27 cellular contexts compared by ENCODE assay signal in genomic region chr9:40909821-40910220, GRCh38.
"Had no signal": no experiment of that assay in that cellular context is flagged by ENCODE, and none has a peak within 500 bp of the region (broad histone marks: within the 10 kb centered on the region; RNA-seq: fewer than 3 reads in every experiment).

No MANE protein-coding gene starts in this region.

- H3K36me3 ChIP-seq: brain microvascular endothelial cell had no signal

- H3K27me3 Mint-ChIP-seq: activated CD4-positive, alpha-beta memory T cell treated with anti-CD3 and anti-CD28 coated beads, Interleukin-2, amount 10 ng/mL, durations not matched to agents 7 days and 5 days; activated CD4-positive, alpha-beta T cell treated with anti-CD3 and anti-CD28 coated beads, Interleukin-2, amount 10 ng/mL, durations not matched to agents 7 days and 5 days had no signal

- H3K4me3 Mint-ChIP-seq: activated CD4-positive, alpha-beta memory T cell treated with anti-CD3 and anti-CD28 coated beads, Interleukin-2, amount 10 ng/mL, durations not matched to agents 7 days and 5 days; activated CD4-positive, alpha-beta T cell treated with anti-CD3 and anti-CD28 coated beads, Interleukin-2, amount 10 ng/mL, durations not matched to agents 7 days and 5 days; activated naive CD8-positive, alpha-beta T cell; activated T-cell treated with anti-CD3 and anti-CD28 coated beads, Interleukin-2, amount 50 U/mL, for 4 hours; activated T-helper 17 cell treated with anti-CD3 and anti-CD28 coated beads, Interleukin-2, amount 50 U/mL, for 72 hours; endodermal cell; WTC11 had no signal

- H3K27me3 ChIP-seq: brain microvascular endothelial cell had no signal

- H3K27ac ChIP-seq: brain microvascular endothelial cell, VCaP had no signal

- DNase-seq: activated CD4-positive, alpha-beta memory T cell treated with anti-CD3 and anti-CD28 coated beads, Interleukin-2, amount 10 ng/mL, durations not matched to agents 7 days and 5 days; activated CD4-positive, alpha-beta T cell treated with anti-CD3 and anti-CD28 coated beads for 1 hour; activated CD4-positive, alpha-beta T cell treated with anti-CD3 and anti-CD28 coated beads for 4 hours; activated CD4-positive, alpha-beta T cell treated with anti-CD3 and anti-CD28 coated beads, Interleukin-2, amount 10 ng/mL, durations not matched to agents 7 days and 5 days; activated CD4-positive, alpha-beta T cell treated with anti-CD3 and anti-CD28 coated beads, Interleukin-2, amount 50 U/mL, for 4 hours; activated CD8-positive, alpha-beta memory T cell treated with anti-CD3 and anti-CD28 coated beads, Interleukin-2, amount 50 U/mL, for 48 hours; activated effector memory CD4-positive, alpha-beta T cell treated with Interleukin-2 at 50 U/mL for 16 hours; activated gamma-delta T cell treated with Interleukin-2 at 50 U/mL for 16 hours; activated naive CD4-positive, alpha-beta T cell treated with anti-CD3 and anti-CD28 coated beads, Interleukin-2, amount 50 U/mL, for 16 hours; activated naive CD4-positive, alpha-beta T cell treated with Interleukin-2 at 50 U/mL for 16 hours; activated T-cell treated with anti-CD3 and anti-CD28 coated beads, Interleukin-2, amount 50 U/mL, for 4 hours; amniotic stem cell; anterior cingulate cortex; brain microvascular endothelial cell; effector CD8-positive, alpha-beta T cell; endodermal cell; foreskin fibroblast; T-helper 2 cell had no signal

- ATAC-seq: activated T-cell treated with anti-CD3 and anti-CD28 coated beads, Interleukin-2, amount 50 U/mL, for 4 hours; activated T-helper 17 cell treated with anti-CD3 and anti-CD28 coated beads, Interleukin-2, amount 50 U/mL, for 72 hours; esophagus mucosa; WTC11 had no signal

- FAIRE-seq: astrocyte, bronchial epithelial cell, colon, frontal cortex had no signal

- H3K27ac Mint-ChIP-seq: activated CD4-positive, alpha-beta memory T cell treated with anti-CD3 and anti-CD28 coated beads, Interleukin-2, amount 10 ng/mL, durations not matched to agents 7 days and 5 days; activated CD4-positive, alpha-beta T cell treated with anti-CD3 and anti-CD28 coated beads, Interleukin-2, amount 10 ng/mL, durations not matched to agents 7 days and 5 days; activated naive CD8-positive, alpha-beta T cell; activated T-helper 17 cell treated with anti-CD3 and anti-CD28 coated beads, Interleukin-2, amount 50 U/mL, for 72 hours; endodermal cell; WTC11 had no signal

- H3K4me1 Mint-ChIP-seq: activated CD4-positive, alpha-beta memory T cell treated with anti-CD3 and anti-CD28 coated beads, Interleukin-2, amount 10 ng/mL, durations not matched to agents 7 days and 5 days; activated CD4-positive, alpha-beta T cell treated with anti-CD3 and anti-CD28 coated beads, Interleukin-2, amount 10 ng/mL, durations not matched to agents 7 days and 5 days; activated T-helper 17 cell treated with anti-CD3 and anti-CD28 coated beads, Interleukin-2, amount 50 U/mL, for 72 hours; endodermal cell; WTC11 had no signal
